In genomic region chr6:84691978-84692623, GRCh38 we compare ENCODE assay signal across 22 cellular contexts.
A peak's percentile ranks its signal among the peaks of the same experiment; 100 is the strongest.
DNase-seq lines count a peak whose midpoint lies in the region; ATAC-seq and TF ChIP-seq lines count a peak whose summit lies in the region.
"Had no signal": no experiment of that assay in that cellular context is flagged by ENCODE, and none has a peak within 500 bp of the region (broad histone marks: within the 10 kb centered on the region; RNA-seq: fewer than 3 reads in every experiment).

No MANE protein-coding gene starts in this region.

- no peaks in the 10 kb centered on the region for H3K23me2 ChIP-seq in H9 (ENCODE audit: insufficient read length, low read depth, low read length, poor library complexity, severe bottlenecking)

- no peak overlapping the region for H4K8ac ChIP-seq in H9 (replicated peaks; ENCODE audit: insufficient read length, low read depth, low read length)
- H4K8ac ChIP-seq in trophoblast cell (ENCODE audit: low read depth, low read length) = no peak overlapping the region

- H3K4me1 Mint-ChIP-seq in H9 = peaks cover 3 to 4% of the 10 kb centered on the region in 2 experiments; a peak in 3 of 4 replicates
- H3K4me1 Mint-ChIP-seq in WTC11 = peaks cover 6% of the 10 kb centered on the region; the same call in 1 of the 2 replicates
- H3K4me1 Mint-ChIP-seq in activated T-cell treated with anti-CD3 and anti-CD28 coated beads, Interleukin-2, amount 50 U/mL, for 72 hours (ENCODE audit: low read depth) = no peaks in the 10 kb centered on the region
- H3K4me1 Mint-ChIP-seq: CD4-positive, alpha-beta memory T cell had no signal

- no peaks in the 10 kb centered on the region; a peak in 1 of 7 replicates for H3K36me3 Mint-ChIP-seq in H9 (ENCODE audit: insufficient read depth in 1 of 3, low read depth in 3 of 3)
- H3K36me3 Mint-ChIP-seq in WTC11 = no peaks in the 10 kb centered on the region
- no peaks in the 10 kb centered on the region for H3K36me3 Mint-ChIP-seq in activated T-cell treated with anti-CD3 and anti-CD28 coated beads, Interleukin-2, amount 50 U/mL, for 72 hours (ENCODE audit: insufficient read depth in 2 of 2)
- H3K36me3 Mint-ChIP-seq: CD4-positive, alpha-beta memory T cell had no signal

- DNase-seq in H9 = no peak
- DNase-seq in WTC11 (ENCODE audit: low spot score) = no peak
- DNase-seq in fibroblast of villous mesenchyme (ENCODE audit: low read depth) = no peak
- DNase-seq in trophoblast cell = no peak
- no peak for DNase-seq in Right ventricle myocardium inferior (ENCODE audit: missing footprints)
- no peak for DNase-seq in activated T-cell treated with anti-CD3 and anti-CD28 coated beads, Interleukin-2, amount 50 U/mL, for 72 hours
- no peak for DNase-seq in cardiac septum (ENCODE audit: low spot score)
- DNase-seq: ACHN; CD4-positive, alpha-beta memory T cell; DND-41; MG63; NCI-H1417; NCI-H187; NCI-H2107; NCI-H446 treated with DMSO at 0.1 percent for 48 hours; NCI-H526 treated with DMSO at 0.1 percent for 48 hours; OCI-M1; Right ventricle myocardium superior; SW 1271 had no signal

- H3K4me2 ChIP-seq in H9 (ENCODE audit: insufficient read depth, insufficient read length, low read length) = no peak overlapping the region
- H3K4me2 ChIP-seq in trophoblast cell (ENCODE audit: low read length) = no peak overlapping the region
- H3K4me2 ChIP-seq: BLaER1 treated with 17β-estradiol and CSF1 and Interleukin-3, amounts not matched to agents 10 nM and 100 nM had no signal

- H3K4me3 ChIP-seq in fibroblast of villous mesenchyme (ENCODE audit: low read depth, low read length) = no peak overlapping the region
- no peak overlapping the region for H3K4me3 ChIP-seq in trophoblast cell (ENCODE audit: low read depth, low read length)
- H3K4me3 ChIP-seq: BLaER1 treated with 17β-estradiol and CSF1 and Interleukin-3, amounts not matched to agents 10 nM and 100 nM; HAP-1; MG63 had no signal

- no peak overlapping the region for H2BK120ac ChIP-seq in H9 (ENCODE audit: low read depth, low read length, poor library complexity, severe bottlenecking)
- no peak overlapping the region for H2BK120ac ChIP-seq in trophoblast cell (ENCODE audit: insufficient read depth, low read length, poor library complexity)

- no peaks in the 10 kb centered on the region for H3K4me1 ChIP-seq in H9 (ENCODE audit: insufficient read depth, low read length)
- no peaks in the 10 kb centered on the region for H3K4me1 ChIP-seq in trophoblast cell (ENCODE audit: control insufficient read depth in 1 of 2, insufficient read depth in 2 of 2, low read length in 2 of 2)
- H3K4me1 ChIP-seq: BLaER1 treated with 17β-estradiol and CSF1 and Interleukin-3, amounts not matched to agents 10 nM and 100 nM; HAP-1 had no signal

- H3K27me3 Mint-ChIP-seq in H9 (ENCODE audit: low read depth) (peaks cover 2% of the 10 kb centered on the region; the same call in 1 of the 2 replicates), WTC11 (ENCODE audit: low read depth) (no peaks in the 10 kb centered on the region)
- no peaks in the 10 kb centered on the region for H3K27me3 Mint-ChIP-seq in activated T-cell treated with anti-CD3 and anti-CD28 coated beads, Interleukin-2, amount 50 U/mL, for 72 hours (ENCODE audit: low read depth)
- H3K27me3 Mint-ChIP-seq: CD4-positive, alpha-beta memory T cell had no signal

- H4K91ac ChIP-seq in H9 (ENCODE audit: insufficient read length, low read depth, low read length) (no peak overlapping the region), trophoblast cell (ENCODE audit: low read depth, low read length) (no peak overlapping the region)

- POLR2A ChIA-PET in WTC11 (lab: Charles Lee) = no interaction called here

- intact Hi-C loops in Right ventricle myocardium inferior (cut with DNase I) = no loop called here
- intact Hi-C loops in cardiac septum (cut with DNase I) = no loop called here

- no CpG with 5 or more reads among the region's 2 CpGs for WGBS in H9 (ENCODE audit: extremely low coverage, insufficient read length, low lambda C conversion rate)
- no CpG with 5 or more reads among the region's 2 CpGs for WGBS in trophoblast cell (ENCODE audit: extremely low coverage, insufficient coverage, insufficient read length)

- H2AFZ ChIP-seq in H9 (ENCODE audit: low read length) = no peak overlapping the region
- H2AFZ ChIP-seq in trophoblast cell (ENCODE audit: insufficient read depth, low read length, poor library complexity) = no peak overlapping the region

- H2BK15ac ChIP-seq in H9 (ENCODE audit: low read depth, low read length) = no peak overlapping the region

- no peak overlapping the region for H3K23ac ChIP-seq in H9 (ENCODE audit: insufficient read length, low read depth, low read length)
- peak overlapping the region; percentile 17 for H3K23ac ChIP-seq in trophoblast cell (ENCODE audit: low read length)

- no peak overlapping the region for H2BK20ac ChIP-seq in H9 (ENCODE audit: low read depth, low read length, poor library complexity, severe bottlenecking)

- no peaks in the 10 kb centered on the region for H3K79me2 ChIP-seq in H9 (ENCODE audit: insufficient read depth, low read length)
- no peaks in the 10 kb centered on the region for H3K79me2 ChIP-seq in trophoblast cell (ENCODE audit: control insufficient read depth, insufficient read depth, low read length, poor library complexity)

- H3K18ac ChIP-seq in H9 (ENCODE audit: insufficient read length, low read depth, low read length) (no peak overlapping the region), trophoblast cell (ENCODE audit: low read length) (no peak overlapping the region)

- no peak overlapping the region for H2BK5ac ChIP-seq in H9 (ENCODE audit: insufficient read length, low read length)
- H2BK5ac ChIP-seq in trophoblast cell (ENCODE audit: low read depth, low read length, poor library complexity) = no peak overlapping the region

- TF ChIP-seq CTCF in H9 (conservative IDR thresholded peaks at IDR 0.05) (peak; percentile 49; the same call in 2 of the 3 replicates), WTC11 (IDR thresholded peaks at IDR 0.05) (no peak), fibroblast of villous mesenchyme (IDR thresholded peaks at IDR 0.05; ENCODE audit: insufficient read depth, low read depth, low read length) (peak; percentile 2)

- H3K27ac Mint-ChIP-seq in H9 (no peak overlapping the region), WTC11 (no peak overlapping the region)
- H3K27ac Mint-ChIP-seq in activated T-cell treated with anti-CD3 and anti-CD28 coated beads, Interleukin-2, amount 50 U/mL, for 72 hours = no peak overlapping the region
- H3K27ac Mint-ChIP-seq: CD4-positive, alpha-beta memory T cell had no signal

- H4K20me1 ChIP-seq in H9 (ENCODE audit: control insufficient read depth, insufficient read depth, insufficient read length) = no peaks in the 10 kb centered on the region
- H4K20me1 ChIP-seq: BLaER1 treated with 17β-estradiol and CSF1 and Interleukin-3, amounts not matched to agents 10 nM and 100 nM had no signal

- H3K9me3 ChIP-seq in H9 (ENCODE audit: control insufficient read depth, low read depth, low read length) (no peaks in the 10 kb centered on the region), trophoblast cell (ENCODE audit: insufficient read depth, low read depth, low read length) (no peaks in the 10 kb centered on the region)
- H3K9me3 ChIP-seq: BLaER1 treated with 17β-estradiol and CSF1 and Interleukin-3, amounts not matched to agents 10 nM and 100 nM; HAP-1; MG63 had no signal

- no peak overlapping the region for H3K56ac ChIP-seq in H9 (ENCODE audit: insufficient read length, low read depth, low read length)

- CTCF ChIA-PET in WTC11 (lab: Charles Lee) = no interaction called here

- H3K4ac ChIP-seq in H9 (ENCODE audit: low read depth, low read length) (no peak overlapping the region), trophoblast cell (ENCODE audit: low read depth, low read length) (no peak overlapping the region)

- H3K4me3 Mint-ChIP-seq in H9 (no peak overlapping the region), WTC11 (no peak overlapping the region)
- no peak overlapping the region for H3K4me3 Mint-ChIP-seq in activated T-cell treated with anti-CD3 and anti-CD28 coated beads, Interleukin-2, amount 50 U/mL, for 72 hours
- H3K4me3 Mint-ChIP-seq: CD4-positive, alpha-beta memory T cell had no signal

- ATAC-seq in WTC11 = peak; percentile 67
- no peak for ATAC-seq in Right ventricle myocardium inferior
- no peak for ATAC-seq in activated T-cell treated with anti-CD3 and anti-CD28 coated beads, Interleukin-2, amount 50 U/mL, for 72 hours (replicated peaks in 1 of 2)
- ATAC-seq in HG02884 (IDR thresholded peaks at IDR 0.05; ENCODE audit: unreplicated experiment) = no peak

- H4K12ac ChIP-seq in trophoblast cell (ENCODE audit: low read depth, low read length) = no peak overlapping the region

- no peak overlapping the region for H2AK5ac ChIP-seq in H9 (ENCODE audit: insufficient read length, low read length)
- H2AK5ac ChIP-seq in trophoblast cell (ENCODE audit: low read length) = no peak overlapping the region

- no peak overlapping the region for H4K5ac ChIP-seq in H9 (ENCODE audit: insufficient read length, low read depth, low read length)

- H3K9ac ChIP-seq in H9 (ENCODE audit: extremely low read depth, insufficient read length, low read length) (no peak overlapping the region), trophoblast cell (ENCODE audit: low read length) (no peak overlapping the region)
- H3K9ac ChIP-seq: BLaER1 treated with 17β-estradiol and CSF1 and Interleukin-3, amounts not matched to agents 10 nM and 100 nM had no signal

- no peaks in the 10 kb centered on the region for H3K9me3 Mint-ChIP-seq in H9
- H3K9me3 Mint-ChIP-seq in WTC11 = no peaks in the 10 kb centered on the region
- H3K9me3 Mint-ChIP-seq in activated T-cell treated with anti-CD3 and anti-CD28 coated beads, Interleukin-2, amount 50 U/mL, for 72 hours = peaks cover 0 to 1% of the 10 kb centered on the region in 2 donors

- no peaks in the 10 kb centered on the region for H3K79me1 ChIP-seq in H9 (ENCODE audit: insufficient read depth, low read depth, low read length, poor library complexity, severe bottlenecking)
- no peaks in the 10 kb centered on the region for H3K79me1 ChIP-seq in trophoblast cell (ENCODE audit: low read length)

- no peak overlapping the region for H3T11ph ChIP-seq in H9 (ENCODE audit: low read length)

- H3K14ac ChIP-seq in H9 (ENCODE audit: insufficient read depth, low read length) = no peak overlapping the region
- H3K14ac ChIP-seq in trophoblast cell (ENCODE audit: low read length) = no peak overlapping the region

- H2BK12ac ChIP-seq in H9 (ENCODE audit: insufficient read length, low read depth, low read length) (no peak overlapping the region), trophoblast cell (ENCODE audit: low read length) (no peak overlapping the region)

- H3K27me3 ChIP-seq in H9 (ENCODE audit: insufficient read depth, low read length) (no peaks in the 10 kb centered on the region), trophoblast cell (ENCODE audit: insufficient read depth, low read length) (no peaks in the 10 kb centered on the region)
- H3K27me3 ChIP-seq: BLaER1 treated with 17β-estradiol and CSF1 and Interleukin-3, amounts not matched to agents 10 nM and 100 nM; MG63 had no signal

- H3K27ac ChIP-seq in H9 (ENCODE audit: insufficient read length, low read depth, low read length) (no peak overlapping the region), trophoblast cell (ENCODE audit: low read depth, low read length) (no peak overlapping the region)
- H3K27ac ChIP-seq: BLaER1 treated with 17β-estradiol and CSF1 and Interleukin-3, amounts not matched to agents 10 nM and 100 nM had no signal

- no peaks in the 10 kb centered on the region for H3K36me3 ChIP-seq in trophoblast cell (ENCODE audit: control insufficient read depth in 1 of 2, insufficient read depth in 2 of 2, low read length in 2 of 2)
- H3K36me3 ChIP-seq: BLaER1 treated with 17β-estradiol and CSF1 and Interleukin-3, amounts not matched to agents 10 nM and 100 nM; HAP-1; MG63 had no signal
